Comparison of ENCODE assay signal across 16 cellular contexts in genomic region chr5:143030349-143030748, GRCh38.
DNase-seq lines count a peak whose midpoint lies in the region; ATAC-seq and TF ChIP-seq lines count a peak whose summit lies in the region.
"Had no signal": no experiment of that assay in that cellular context is flagged by ENCODE, and none has a peak within 500 bp of the region (broad histone marks: within the 10 kb centered on the region; RNA-seq: fewer than 3 reads in every experiment).

No MANE protein-coding gene starts in this region.

- H3K36me3 ChIP-seq in CD4-positive, CD25-positive, alpha-beta regulatory T cell (ENCODE audit: control insufficient read depth, insufficient read depth, low read length): no peaks in the 10 kb centered on the region
- H3K36me3 ChIP-seq in DND-41 (ENCODE audit: insufficient read depth, low read length): no peaks in the 10 kb centered on the region
- no peaks in the 10 kb centered on the region for H3K36me3 ChIP-seq in OCI-LY7 (ENCODE audit: insufficient read depth, low read length)

- H3K27me3 Mint-ChIP-seq in CD4-positive, CD25-positive, alpha-beta regulatory T cell: no peaks in the 10 kb centered on the region
- H3K27me3 Mint-ChIP-seq in central memory CD8-positive, alpha-beta T cell: no peaks in the 10 kb centered on the region

- peak in 2 of 3 donors; percentile 45 to 65 for DNase-seq in CD4-positive, CD25-positive, alpha-beta regulatory T cell
- DNase-seq in DND-41 (no peak), OCI-LY7 (ENCODE audit: low spot score) (peak; percentile 5), left cardiac atrium (no peak), DMS79 treated with DMSO at 0.1 percent for 48 hours (lab: John Stamatoyannopoulos, UW) (no peak), Ammon's horn (ENCODE audit: low spot score) (no peak)
- DNase-seq in central memory CD8-positive, alpha-beta T cell (ENCODE audit: low spot score in 2 of 2): no peak
- DNase-seq: GF-D8; GOT3; left ventricle myocardium superior; NCI-H1417 treated with DMSO at 0.1 percent for 48 hours; NCI-H446; stimulated activated naive CD4-positive, alpha-beta T cell treated with Interleukin-2 at 50 U/mL for 16 hours had no signal

- H3K4me2 ChIP-seq in DND-41 (ENCODE audit: insufficient read depth, low read length) (no peak overlapping the region), OCI-LY7 (ENCODE audit: low read length) (peak overlapping the region; percentile 32; the same call in 1 of the 2 replicates)

- H3K36me3 Mint-ChIP-seq in CD4-positive, CD25-positive, alpha-beta regulatory T cell: no peaks in the 10 kb centered on the region
- H3K36me3 Mint-ChIP-seq in central memory CD8-positive, alpha-beta T cell (ENCODE audit: insufficient read depth): peaks cover 11% of the 10 kb centered on the region

- no peak overlapping the region for H3K9ac ChIP-seq in DND-41 (ENCODE audit: low read depth, low read length)

- peaks cover 16 to 30% (median 18%) of the 10 kb centered on the region in 4 donors for H3K4me1 Mint-ChIP-seq in CD4-positive, CD25-positive, alpha-beta regulatory T cell
- peaks cover 33% of the 10 kb centered on the region for H3K4me1 Mint-ChIP-seq in central memory CD8-positive, alpha-beta T cell

- ATAC-seq in CD4-positive, CD25-positive, alpha-beta regulatory T cell (ENCODE audit: low read depth in 2 of 2): peak; percentile 79 to 81
- ATAC-seq in DND-41 (ENCODE audit: insufficient read depth, low read depth) (peak; percentile 50; the same call in 2 of the 3 replicates), left cardiac atrium (no peak)
- peak; percentile 78 for ATAC-seq in central memory CD8-positive, alpha-beta T cell (replicated peaks; ENCODE audit: extremely low read depth, poor library complexity, severe bottlenecking)
- ATAC-seq: HepG2, left ventricle myocardium superior, sciatic nerve had no signal

- BruUV-seq in OCI-LY7 (replicated peaks; lab: Mats Ljungman, UMichigan): no TSS peak

- no peaks in the 10 kb centered on the region for H3K27me3 ChIP-seq in CD4-positive, CD25-positive, alpha-beta regulatory T cell (ENCODE audit: control insufficient read depth, insufficient read depth, low read length)
- no peaks in the 10 kb centered on the region for H3K27me3 ChIP-seq in DND-41 (ENCODE audit: insufficient read depth, low read length, poor library complexity)

- peak overlapping the region; percentile 5 for H3K4me3 ChIP-seq in CD4-positive, CD25-positive, alpha-beta regulatory T cell (ENCODE audit: low read depth, low read length)
- H3K4me3 ChIP-seq in DND-41 (ENCODE audit: low read depth in 1 of 2, low read length in 2 of 2) (no peak overlapping the region), OCI-LY7 (ENCODE audit: low read depth, low read length, poor library complexity, severe bottlenecking) (no peak overlapping the region)

- H3K9me3 ChIP-seq in CD4-positive, CD25-positive, alpha-beta regulatory T cell (ENCODE audit: control insufficient read depth in 2 of 2, low read length in 2 of 2): no peaks in the 10 kb centered on the region
- H3K9me3 ChIP-seq in DND-41 (ENCODE audit: insufficient read depth, low read length, severe bottlenecking) (no peaks in the 10 kb centered on the region), OCI-LY7 (ENCODE audit: low read length) (no peaks in the 10 kb centered on the region)

- peaks cover 15% of the 10 kb centered on the region for H3K4me1 ChIP-seq in CD4-positive, CD25-positive, alpha-beta regulatory T cell (ENCODE audit: control insufficient read depth, insufficient read depth, low read length, poor library complexity, severe bottlenecking)
- H3K4me1 ChIP-seq in DND-41 (ENCODE audit: insufficient read depth, low read length): peaks cover 9% of the 10 kb centered on the region
- H3K4me1 ChIP-seq in OCI-LY7 (ENCODE audit: insufficient read depth, low read length, poor library complexity, severe bottlenecking): peaks cover 10% of the 10 kb centered on the region

- POLR2A ChIA-PET in OCI-LY7 (lab: Charles Lee): interaction anchor here (0.6 kb wide), 2 partner anchors 450 to 822 kb away, joined by 3 read pairs; no protein-coding TSS in a partner anchor

- peak overlapping the region in 2 of 4 donors; percentile 31 to 60 for H3K4me3 Mint-ChIP-seq in CD4-positive, CD25-positive, alpha-beta regulatory T cell
- H3K4me3 Mint-ChIP-seq in central memory CD8-positive, alpha-beta T cell: peak overlapping the region; percentile 46
- H3K4me3 Mint-ChIP-seq: neural crest cell had no signal

- peak; percentile 27 for TF ChIP-seq CTCF in DND-41 (IDR thresholded peaks at IDR 0.05; ENCODE audit: borderline replicate concordance, extremely low read depth, low read length, poor library complexity, severe bottlenecking)
- peak; percentile 30; the same call in 1 of the 2 replicates for TF ChIP-seq CTCF in OCI-LY7 (conservative IDR thresholded peaks at IDR 0.05; ENCODE audit: low read length)

- no peak overlapping the region for H3K27ac ChIP-seq in CD4-positive, CD25-positive, alpha-beta regulatory T cell (ENCODE audit: insufficient read depth, low read length, poor library complexity, severe bottlenecking)
- no peak overlapping the region for H3K27ac ChIP-seq in DND-41 (ENCODE audit: low read length)
- H3K27ac ChIP-seq in OCI-LY7 (ENCODE audit: low read depth, low read length, poor library complexity, severe bottlenecking): no peak overlapping the region

- H4K20me1 ChIP-seq in DND-41 (ENCODE audit: insufficient read depth, low read length) (no peaks in the 10 kb centered on the region), OCI-LY7 (ENCODE audit: insufficient read depth, low read length) (no peaks in the 10 kb centered on the region)

- H3K27ac Mint-ChIP-seq in CD4-positive, CD25-positive, alpha-beta regulatory T cell: peak overlapping the region in 2 of 3 donors; percentile 60 to 78
- H3K27ac Mint-ChIP-seq in central memory CD8-positive, alpha-beta T cell (ENCODE audit: low read depth): peak overlapping the region; percentile 1

- no peaks in the 10 kb centered on the region for H3K9me2 ChIP-seq in OCI-LY7 (ENCODE audit: insufficient read depth, low read length)

- CTCF ChIA-PET in OCI-LY7 (lab: Charles Lee; ENCODE audit: unreplicated experiment): no interaction called here

- no peaks in the 10 kb centered on the region for H3K9me3 Mint-ChIP-seq in CD4-positive, CD25-positive, alpha-beta regulatory T cell
- H3K9me3 Mint-ChIP-seq in central memory CD8-positive, alpha-beta T cell: no peaks in the 10 kb centered on the region
- H3K9me3 Mint-ChIP-seq: neural crest cell had no signal

- intact Hi-C loops in OCI-LY7 (cut with micrococcal nuclease; ENCODE audit: unreplicated experiment) (no loop called here), left cardiac atrium (cut with DNase I) (no loop called here)

- H3K79me2 ChIP-seq in DND-41 (ENCODE audit: insufficient read depth, low read length): no peaks in the 10 kb centered on the region
- H3K79me2 ChIP-seq in OCI-LY7 (ENCODE audit: insufficient read depth, low read depth, low read length): no peaks in the 10 kb centered on the region

- no peak overlapping the region for H2AFZ ChIP-seq in DND-41 (ENCODE audit: low read depth, low read length)
- H2AFZ ChIP-seq in OCI-LY7 (ENCODE audit: low read length): no peak overlapping the region

Comparison
In these comparisons a context has a peak if more than half of its experiments do, and no peak if none do; other contexts are left out.
1. ATAC-seq: peak in CD4-positive, CD25-positive, alpha-beta regulatory T cell (2 of 2), DND-41 (single experiment) and central memory CD8-positive, alpha-beta T cell (single experiment); none in left cardiac atrium (0 of 2).
2. DNase-seq: peak in CD4-positive, CD25-positive, alpha-beta regulatory T cell (2 of 3) and OCI-LY7 (single experiment); none in DND-41 (single experiment), central memory CD8-positive, alpha-beta T cell (0 of 2), left cardiac atrium (single experiment), DMS79 treated with DMSO at 0.1 percent for 48 hours (single experiment) and Ammon's horn (single experiment).